ENCODE assay signal across 13 cellular contexts in the genomic region with DNA sequence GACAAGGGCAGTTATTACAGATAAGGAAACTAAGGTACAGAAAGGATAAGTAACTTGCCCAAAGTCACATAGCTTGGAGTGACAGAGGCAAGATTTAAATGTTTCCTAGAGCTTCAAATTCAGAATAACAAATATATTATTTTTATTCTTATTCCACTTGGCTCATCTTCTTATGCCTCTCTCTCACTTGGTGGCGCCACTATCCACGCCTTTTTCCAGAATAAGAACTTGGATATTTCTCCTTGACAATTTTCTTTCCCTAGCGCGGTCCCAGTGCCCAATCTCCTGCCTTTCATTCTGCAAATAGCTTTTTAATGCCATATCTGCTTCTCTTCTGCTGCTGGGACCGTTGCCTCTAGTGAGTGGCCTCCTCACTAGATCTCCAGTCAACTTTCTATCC.
DNase-seq lines count a peak whose midpoint lies in the region; ATAC-seq and TF ChIP-seq lines count a peak whose summit lies in the region.
"Had no signal": no experiment of that assay in that cellular context is flagged by ENCODE, and none has a peak within 500 bp of the region (broad histone marks: within the 10 kb centered on the region; RNA-seq: fewer than 3 reads in every experiment).

No MANE protein-coding gene starts in this region.

- POLR2A ChIA-PET in IMR-90 (lab: Charles Lee; ENCODE audit: unreplicated experiment), result no interaction called here
- POLR2A ChIA-PET in activated CD8-positive, alpha-beta T cell treated with anti-CD3 and anti-CD28 coated beads for 36 hours (lab: Charles Lee), result interaction anchor here (1.0 to 1.1 kb wide), 2 partner anchors 20 to 145 kb away, joined by 3 read pairs; no protein-coding TSS in a partner anchor

- no peak overlapping the region for H3K14ac ChIP-seq in IMR-90 (replicated peaks; ENCODE audit: low read depth, low read length)

- no peak overlapping the region for H3K4me3 Mint-ChIP-seq in activated CD8-positive, alpha-beta T cell treated with anti-CD3 and anti-CD28 coated beads for 36 hours
- H3K4me3 Mint-ChIP-seq: brain had no signal

- BruUV-seq in IMR-90 (replicated peaks; lab: Mats Ljungman, UMichigan), result no TSS peak

- H3K27me3 ChIP-seq in DND-41 (ENCODE audit: insufficient read depth, low read length, poor library complexity) (no peaks in the 10 kb centered on the region), IMR-90 (ENCODE audit: control insufficient read depth, insufficient read depth, low read length) (peaks cover 2% of the 10 kb centered on the region; the same call in 1 of the 2 replicates), ovary (no peaks in the 10 kb centered on the region)
- H3K27me3 ChIP-seq: upper lobe of left lung had no signal

- 0 out of 2 replicates have a peak, but pooled peaks have one; percentile 8 for TF ChIP-seq RAD21 in IMR-90 (IDR thresholded peaks at IDR 0.05; ENCODE audit: low read length)

- no peak overlapping the region for H3K9ac ChIP-seq in DND-41 (ENCODE audit: low read depth, low read length)
- no peak overlapping the region for H3K9ac ChIP-seq in IMR-90 (ENCODE audit: low read depth, low read length)

- in situ Hi-C loops in IMR-90 (cut with MboI; ENCODE audit: low sequenced_read_pairs), result no loop called here

- no peak overlapping the region for H4K5ac ChIP-seq in IMR-90 (ENCODE audit: low read depth, low read length)

- H3K79me2 ChIP-seq in DND-41 (ENCODE audit: insufficient read depth, low read length), result no peaks in the 10 kb centered on the region

- H3K4me3 ChIP-seq in DND-41 (ENCODE audit: low read depth in 1 of 2, low read length in 2 of 2), result no peak overlapping the region
- no peak overlapping the region for H3K4me3 ChIP-seq in IMR-90 (ENCODE audit: insufficient read depth, low read depth, low read length)
- no peak overlapping the region for H3K4me3 ChIP-seq in ovary
- H3K4me3 ChIP-seq: upper lobe of left lung had no signal

- intact Hi-C loops in IMR-90 (cut with micrococcal nuclease), result loop anchor here (1.0 kb wide), 1 partner anchor 240 kb away; no protein-coding TSS in a partner anchor
- intact Hi-C loops in activated CD8-positive, alpha-beta T cell treated with anti-CD3 and anti-CD28 coated beads for 36 hours (cut with micrococcal nuclease), result no loop called here
- intact Hi-C loops in ovary (cut with DNase I), result no loop called here

- WGBS in IMR-90 (ENCODE audit: extremely low coverage in 2 of 2, insufficient read length in 1 of 2), 2 experiments, result 49% methylated on average over 5 of the region's 5 CpGs; no CpG with 5 or more reads in 1 of the 2 experiments
- WGBS in ovary, 3 donors, result 32 to 39% (median 39%) methylated on average over 5 of the region's 5 CpGs

- H2AFZ ChIP-seq in DND-41 (ENCODE audit: low read depth, low read length), result no peak overlapping the region
- no peak overlapping the region for H2AFZ ChIP-seq in IMR-90 (replicated peaks; ENCODE audit: low read length, poor library complexity)

- H3K36me3 Mint-ChIP-seq in activated CD8-positive, alpha-beta T cell treated with anti-CD3 and anti-CD28 coated beads for 36 hours (ENCODE audit: low read depth), result peaks cover 31% of the 10 kb centered on the region
- H3K36me3 Mint-ChIP-seq: brain had no signal

- CTCF ChIA-PET in IMR-90 (lab: Yijun Ruan, JAX), result interaction anchor here (1.7 kb wide), 1 partner anchor 40 kb away, joined by 3 read pairs; no protein-coding TSS in a partner anchor
- CTCF ChIA-PET in activated CD8-positive, alpha-beta T cell treated with anti-CD3 and anti-CD28 coated beads for 36 hours (lab: Charles Lee), result interaction anchor here (1.2 to 2.3 kb wide), 2 partner anchors 9 to 39 kb away, joined by 3 to 6 read pairs; no protein-coding TSS in a partner anchor

- TF ChIP-seq POLR2A in IMR-90 (IDR thresholded peaks at IDR 0.05; ENCODE audit: low read depth, low read length) (no peak), ovary (IDR thresholded peaks at IDR 0.05) (no peak), GM18505 (IDR thresholded peaks at IDR 0.05; ENCODE audit: borderline replicate concordance, extremely low read depth, insufficient read depth, insufficient read length) (no peak)

- no peak overlapping the region for H3K18ac ChIP-seq in IMR-90 (ENCODE audit: low read depth, low read length)

- H2BK120ac ChIP-seq in IMR-90 (ENCODE audit: low read depth, low read length), result no peak overlapping the region

- no peak overlapping the region for H3K4me2 ChIP-seq in DND-41 (ENCODE audit: insufficient read depth, low read length)
- H3K4me2 ChIP-seq in IMR-90 (ENCODE audit: low read depth, low read length), result no peak overlapping the region

- TF ChIP-seq CTCF in DND-41 (IDR thresholded peaks at IDR 0.05; ENCODE audit: borderline replicate concordance, extremely low read depth, low read length, poor library complexity, severe bottlenecking), result peak; percentile 50
- TF ChIP-seq CTCF in IMR-90 (conservative IDR thresholded peaks at IDR 0.05; ENCODE audit: low read depth, low read length), result peak; percentile 12; the same call in 1 of the 2 replicates
- no peak for TF ChIP-seq CTCF in activated CD8-positive, alpha-beta T cell treated with anti-CD3 and anti-CD28 coated beads for 36 hours (IDR thresholded peaks at IDR 0.05)
- TF ChIP-seq CTCF in ovary (IDR thresholded peaks at IDR 0.05), result no peak

- H3K4me1 ChIP-seq in DND-41 (ENCODE audit: insufficient read depth, low read length), result peaks cover 10% of the 10 kb centered on the region
- no peaks in the 10 kb centered on the region for H3K4me1 ChIP-seq in IMR-90 (ENCODE audit: control insufficient read depth, insufficient read depth, low read length)
- no peaks in the 10 kb centered on the region for H3K4me1 ChIP-seq in ovary (ENCODE audit: insufficient read depth)

- H4K8ac ChIP-seq in IMR-90 (ENCODE audit: low read depth in 2 of 2, low read length in 2 of 2), result no peak overlapping the region

- no peak overlapping the region for H2BK5ac ChIP-seq in IMR-90 (ENCODE audit: low read depth, low read length, poor library complexity, severe bottlenecking)

- H3K27me3 Mint-ChIP-seq in activated CD8-positive, alpha-beta T cell treated with anti-CD3 and anti-CD28 coated beads for 36 hours, result no peaks in the 10 kb centered on the region

- H3K36me3 ChIP-seq in DND-41 (ENCODE audit: insufficient read depth, low read length), result peaks cover 20% of the 10 kb centered on the region; the same call in 1 of the 2 replicates
- peaks cover 5% of the 10 kb centered on the region for H3K36me3 ChIP-seq in IMR-90 (ENCODE audit: control insufficient read depth, insufficient read depth, low read length)
- H3K36me3 ChIP-seq in ovary, result no peaks in the 10 kb centered on the region

- no peak overlapping the region for H3K4ac ChIP-seq in IMR-90 (ENCODE audit: low read depth, low read length)

- no peak overlapping the region for H4K91ac ChIP-seq in IMR-90 (ENCODE audit: insufficient read depth, low read depth, low read length)

- DNase-seq in DND-41, result peak; percentile 17
- DNase-seq in IMR-90, result no peak
- DNase-seq in activated CD8-positive, alpha-beta T cell treated with anti-CD3 and anti-CD28 coated beads for 36 hours, result no peak
- peak; percentile 21 for DNase-seq in left kidney (ENCODE audit: low read depth, low spot score)
- DNase-seq in ovary, result no peak
- DNase-seq: activated CD8-positive, alpha-beta memory T cell treated with anti-CD3 and anti-CD28 coated beads for 24 hours; DMS153; SHP77 treated with DMSO at 0.1 percent for 48 hours; upper lobe of left lung had no signal

- no peak for TF ChIP-seq EP300 in ovary (IDR thresholded peaks at IDR 0.05)

- ATAC-seq in DND-41 (ENCODE audit: insufficient read depth, low read depth), result no peak
- ATAC-seq in IMR-90 (ENCODE audit: low read depth), result no peak
- ATAC-seq in activated CD8-positive, alpha-beta T cell treated with anti-CD3 and anti-CD28 coated beads for 36 hours, result no peak
- no peak for ATAC-seq in HG03139 (IDR thresholded peaks at IDR 0.05; ENCODE audit: unreplicated experiment)
- no peak for ATAC-seq in GM18505 (IDR thresholded peaks at IDR 0.05; ENCODE audit: unreplicated experiment)
- ATAC-seq in GM21786 (IDR thresholded peaks at IDR 0.05; ENCODE audit: unreplicated experiment), result no peak

- H4K20me1 ChIP-seq in DND-41 (ENCODE audit: insufficient read depth, low read length), result no peaks in the 10 kb centered on the region
- no peaks in the 10 kb centered on the region for H4K20me1 ChIP-seq in IMR-90 (ENCODE audit: insufficient read depth, low read length)

- dilution Hi-C loops in IMR-90 (cut with HindIII; ENCODE audit: low sequenced_read_pairs, unreplicated experiment), result no loop called here

- H3K27ac ChIP-seq in DND-41 (ENCODE audit: low read length) (no peak overlapping the region), IMR-90 (ENCODE audit: insufficient read depth, low read length) (no peak overlapping the region), ovary (no peak overlapping the region)
- H3K27ac ChIP-seq: upper lobe of left lung had no signal

- H3K27ac Mint-ChIP-seq in activated CD8-positive, alpha-beta T cell treated with anti-CD3 and anti-CD28 coated beads for 36 hours, result peak overlapping the region; percentile 69
- H3K27ac Mint-ChIP-seq: brain had no signal

- H2AK5ac ChIP-seq in IMR-90 (ENCODE audit: low read depth, low read length), result no peak overlapping the region

- H2BK20ac ChIP-seq in IMR-90 (ENCODE audit: low read depth, low read length), result no peak overlapping the region

- H2AK9ac ChIP-seq in IMR-90 (replicated peaks; ENCODE audit: low read depth, low read length, poor library complexity), result no peak overlapping the region

- no peak overlapping the region for H3K56ac ChIP-seq in IMR-90 (ENCODE audit: extremely low read depth, insufficient read depth, low read length)

- no peaks in the 10 kb centered on the region for H3K9me1 ChIP-seq in IMR-90 (ENCODE audit: insufficient read depth, low read length)

- H3K9me3 ChIP-seq in DND-41 (ENCODE audit: insufficient read depth, low read length, severe bottlenecking), result no peaks in the 10 kb centered on the region
- 0 out of 2 replicates have a peak, but pooled peaks cover 3% of the 10 kb centered on the region for H3K9me3 ChIP-seq in IMR-90 (ENCODE audit: control insufficient read depth, insufficient read depth, low read length)
- H3K9me3 ChIP-seq in ovary, result no peaks in the 10 kb centered on the region
- H3K9me3 ChIP-seq: upper lobe of left lung had no signal

- no peaks in the 10 kb centered on the region for H3K9me3 Mint-ChIP-seq in activated CD8-positive, alpha-beta T cell treated with anti-CD3 and anti-CD28 coated beads for 36 hours

- no peak overlapping the region for H2BK15ac ChIP-seq in IMR-90 (ENCODE audit: low read depth, low read length)

- H3K79me1 ChIP-seq in IMR-90 (ENCODE audit: low read depth in 1 of 2, low read length in 2 of 2), result no peaks in the 10 kb centered on the region

- H3K4me1 Mint-ChIP-seq in activated CD8-positive, alpha-beta T cell treated with anti-CD3 and anti-CD28 coated beads for 36 hours (ENCODE audit: low read depth), result peaks cover 57% of the 10 kb centered on the region
- H3K4me1 Mint-ChIP-seq: brain had no signal

- H3K23ac ChIP-seq in IMR-90 (ENCODE audit: low read depth, low read length), result no peak overlapping the region

TF ChIP-seq in IMR-90, 13 proteins besides CTCF, POLR2A, EP300 and RAD21 (continues in another document):
- no peak for TF ChIP-seq NFE2L2 (IDR thresholded peaks at IDR 0.05; ENCODE audit: low read depth, low read length)
- no peak for TF ChIP-seq FOS (IDR thresholded peaks at IDR 0.05; ENCODE audit: low read depth, low read length)
- no peak for TF ChIP-seq CHD1 (IDR thresholded peaks at IDR 0.05; ENCODE audit: low read depth, low read length)
- no peak for TF ChIP-seq MAFK (IDR thresholded peaks at IDR 0.05; ENCODE audit: low read depth, low read length)
- TF ChIP-seq BHLHE40 (IDR thresholded peaks at IDR 0.05; ENCODE audit: low read depth, low read length), result no peak

Comparison
In these comparisons a context has a peak if more than half of its experiments do, and no peak if none do; other contexts are left out.
1. DNase-seq: peak in DND-41 (single experiment) and left kidney (single experiment); none in IMR-90 (single experiment), activated CD8-positive, alpha-beta T cell treated with anti-CD3 and anti-CD28 coated beads for 36 hours (single experiment) and ovary (0 of 5).
2. CTCF ChIP-seq: peak in DND-41 (single experiment) and IMR-90 (single experiment); none in activated CD8-positive, alpha-beta T cell treated with anti-CD3 and anti-CD28 coated beads for 36 hours (single experiment) and ovary (0 of 3).